In the genomic region with DNA sequence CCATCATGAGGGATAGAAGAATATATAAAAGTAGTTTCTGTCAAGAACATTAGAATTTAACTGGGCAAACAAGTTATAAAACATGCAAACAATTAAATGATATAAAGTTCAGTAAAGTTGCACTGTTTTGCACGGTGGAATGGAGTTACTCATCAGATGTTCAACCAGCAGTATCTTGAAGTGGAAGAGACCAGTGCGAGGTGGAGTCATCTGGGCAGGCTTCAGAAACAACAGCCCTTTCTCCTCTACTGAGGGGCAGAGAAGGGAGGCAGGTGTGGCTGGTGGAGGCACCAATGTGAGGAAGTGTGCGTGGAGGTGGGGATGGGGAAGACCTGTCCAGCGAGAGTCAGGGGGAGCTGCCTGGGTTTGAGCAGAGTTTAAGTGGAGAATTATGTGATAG, we compare ENCODE assay signal across 27 cellular contexts.
"Had no signal": no experiment of that assay in that cellular context is flagged by ENCODE, and none has a peak within 500 bp of the region (broad histone marks: within the 10 kb centered on the region; RNA-seq: fewer than 3 reads in every experiment).

No MANE protein-coding gene starts in this region.

- H3K36me3 Mint-ChIP-seq: naive thymus-derived CD8-positive, alpha-beta T cell; stimulated activated effector memory CD8-positive, alpha-beta T cell treated with anti-CD3 and anti-CD28 coated beads, Interleukin-12 subunit alpha, Interleukin-12 subunit beta, amount 100 ng/mL, for 72 hours had no signal

- DNase-seq: hypothalamus; immature natural killer cell; kidney; left colon; left lung; mammary epithelial cell; mesenchymal stem cell; naive thymus-derived CD8-positive, alpha-beta T cell; ovary; right cardiac atrium; stimulated activated CD4-positive, alpha-beta T cell treated with anti-CD3 and anti-CD28 coated beads, Interleukin-12 subunit alpha, Interleukin-12 subunit beta, amount 100 ng/mL, for 4 hours; stimulated activated CD4-positive, alpha-beta T cell treated with anti-CD3 and anti-CD28 coated beads, Interleukin-15, amount 100 ng/mL, for 24 hours; stimulated activated CD4-positive, alpha-beta T cell treated with anti-CD3 and anti-CD28 coated beads, Interleukin-2, amount 100 ng/mL, for 24 hours; stimulated activated CD4-positive, alpha-beta T cell treated with anti-CD3 and anti-CD28 coated beads, Interleukin-4, amount 100 ng/mL, for 1 hour; stimulated activated naive CD4-positive, alpha-beta T cell; stomach; testis; thyroid gland; transverse colon; upper lobe of left lung had no signal

- H3K4me3 Mint-ChIP-seq: immature natural killer cell; naive thymus-derived CD8-positive, alpha-beta T cell; nephron; neural progenitor cell; stimulated activated effector memory CD8-positive, alpha-beta T cell treated with anti-CD3 and anti-CD28 coated beads, Interleukin-12 subunit alpha, Interleukin-12 subunit beta, amount 100 ng/mL, for 72 hours had no signal

- H3K27me3 ChIP-seq: neural progenitor cell, ovary, testis, thyroid gland, upper lobe of left lung, vagina had no signal

- H3K36me3 ChIP-seq: left lung, lower lobe of right lung, neural progenitor cell, ovary, stomach, thyroid gland, transverse colon, upper lobe of left lung, vagina had no signal

- H3K27me3 Mint-ChIP-seq: progenitor cell of endocrine pancreas had no signal

- H3K27ac ChIP-seq: left lung, lower lobe of right lung, neural progenitor cell, ovary, skin epidermis, stomach, testis, thyroid gland, transverse colon, upper lobe of left lung, vagina had no signal

- H3K27ac Mint-ChIP-seq: immature natural killer cell; naive thymus-derived CD8-positive, alpha-beta T cell; nephron; neural progenitor cell; progenitor cell of endocrine pancreas; stimulated activated effector memory CD8-positive, alpha-beta T cell treated with anti-CD3 and anti-CD28 coated beads, Interleukin-12 subunit alpha, Interleukin-12 subunit beta, amount 100 ng/mL, for 72 hours had no signal

- H3K4me1 Mint-ChIP-seq: immature natural killer cell had no signal

- H3K4me3 ChIP-seq: left lung, lower lobe of right lung, neural progenitor cell, ovary, skin epidermis, stomach, testis, thyroid gland, transverse colon, upper lobe of left lung, vagina had no signal

- H3K4me1 ChIP-seq: left lung, lower lobe of right lung, neural progenitor cell, stomach, testis, transverse colon, upper lobe of left lung, vagina had no signal

- H3K9me3 ChIP-seq: left lung, lower lobe of right lung, ovary, stomach, testis, thyroid gland, transverse colon, upper lobe of left lung, vagina had no signal

- H3K9me3 Mint-ChIP-seq: immature natural killer cell; naive thymus-derived CD8-positive, alpha-beta T cell; nephron; neural progenitor cell; stimulated activated effector memory CD8-positive, alpha-beta T cell treated with anti-CD3 and anti-CD28 coated beads, Interleukin-12 subunit alpha, Interleukin-12 subunit beta, amount 100 ng/mL, for 72 hours had no signal
